In genomic region chr1:207327994-207328393, GRCh38 we compare ENCODE assay signal across 1 cellular context.
TF ChIP-seq lines count a peak whose summit lies in the region.

No MANE protein-coding gene starts in this region.

TF ChIP-seq in K562, 482 proteins besides CTCF, POLR2A, EP300 and RAD21 (continued from another document):
- TF ChIP-seq ZBTB49 (CRISPR knock-in tag; IDR thresholded peaks at IDR 0.05; ENCODE audit: borderline replicate concordance): no peak
- 0 out of 2 replicates have a peak, but pooled peaks have one; percentile 15 for TF ChIP-seq ZNF316 (IDR thresholded peaks at IDR 0.05)
- no peak for TF ChIP-seq FOXP4 (CRISPR knock-in tag; IDR thresholded peaks at IDR 0.05; ENCODE audit: borderline replicate concordance)
- TF ChIP-seq ZKSCAN3 (CRISPR knock-in tag; IDR thresholded peaks at IDR 0.05): no peak
- no peak for TF ChIP-seq PRPF4 (IDR thresholded peaks at IDR 0.05; ENCODE audit: insufficient read depth, low read depth, low read length, poor library complexity, severe bottlenecking)
- TF ChIP-seq MED1 (CRISPR knock-in tag; IDR thresholded peaks at IDR 0.05; ENCODE audit: borderline replicate concordance): no peak
- peak; percentile 34; the same call in 1 of the 2 replicates for TF ChIP-seq CBFA2T3 (IDR thresholded peaks at IDR 0.05)
- no peak for TF ChIP-seq NONO (IDR thresholded peaks at IDR 0.05; ENCODE audit: low read depth in 2 of 2, low read length in 1 of 2)
- TF ChIP-seq ILF3 (IDR thresholded peaks at IDR 0.05; ENCODE audit: borderline replicate concordance): no peak
- TF ChIP-seq YBX1 (IDR thresholded peaks at IDR 0.05): no peak
- no peak for TF ChIP-seq YY1 (IDR thresholded peaks at IDR 0.05; ENCODE audit: borderline replicate concordance in 1 of 3, control insufficient read depth in 1 of 3, extremely low read depth in 1 of 3, insufficient read depth in 3 of 3, insufficient read length in 1 of 3, insufficient replicate concordance in 2 of 3, low read depth in 1 of 3, low read length in 2 of 3)
- no peak for TF ChIP-seq SAFB (IDR thresholded peaks at IDR 0.05; ENCODE audit: borderline replicate concordance, low read depth, low read length)
- TF ChIP-seq GTF2B (IDR thresholded peaks at IDR 0.05; ENCODE audit: extremely low read depth, insufficient read length): no peak
- TF ChIP-seq NR2C2 (CRISPR knock-in tag; IDR thresholded peaks at IDR 0.05): no peak
- TF ChIP-seq NR2C2 (tag; IDR thresholded peaks at IDR 0.05): no peak
- TF ChIP-seq MGA (IDR thresholded peaks at IDR 0.05): 0 out of 2 replicates have a peak, but pooled peaks have one; percentile 11
- TF ChIP-seq TFAP4 (CRISPR knock-in tag; IDR thresholded peaks at IDR 0.05; ENCODE audit: borderline replicate concordance): no peak
- no peak for TF ChIP-seq CEBPG (CRISPR knock-in tag; IDR thresholded peaks at IDR 0.05)
- peak; percentile 6 to 40; a peak in 1 of 4 replicates for TF ChIP-seq CEBPG (tag; conservative IDR thresholded peaks at IDR 0.05 in 1 of 2, IDR thresholded peaks at IDR 0.05 in 1 of 2)
- no peak for TF ChIP-seq TBL1XR1 (IDR thresholded peaks at IDR 0.05; ENCODE audit: low read length in 2 of 2)
- no peak for TF ChIP-seq XRCC3 (IDR thresholded peaks at IDR 0.05)
- TF ChIP-seq ATF1 (CRISPR knock-in tag; IDR thresholded peaks at IDR 0.05): no peak
- TF ChIP-seq ATF1 (tag; IDR thresholded peaks at IDR 0.05): no peak
- TF ChIP-seq ZBTB40 (IDR thresholded peaks at IDR 0.05): no peak
- no peak for TF ChIP-seq ZBTB40 (CRISPR knock-in tag; IDR thresholded peaks at IDR 0.05)
- no peak for TF ChIP-seq SMC3 (conservative IDR thresholded peaks at IDR 0.05; ENCODE audit: insufficient read depth, low read depth, low read length)
- TF ChIP-seq MEIS2 (IDR thresholded peaks at IDR 0.05; ENCODE audit: partially characterized antibody): no peak
- no peak for TF ChIP-seq RFX7 (CRISPR knock-in tag; IDR thresholded peaks at IDR 0.05)
